Comparison of ENCODE assay signal across 1 cellular context in the genomic region with DNA sequence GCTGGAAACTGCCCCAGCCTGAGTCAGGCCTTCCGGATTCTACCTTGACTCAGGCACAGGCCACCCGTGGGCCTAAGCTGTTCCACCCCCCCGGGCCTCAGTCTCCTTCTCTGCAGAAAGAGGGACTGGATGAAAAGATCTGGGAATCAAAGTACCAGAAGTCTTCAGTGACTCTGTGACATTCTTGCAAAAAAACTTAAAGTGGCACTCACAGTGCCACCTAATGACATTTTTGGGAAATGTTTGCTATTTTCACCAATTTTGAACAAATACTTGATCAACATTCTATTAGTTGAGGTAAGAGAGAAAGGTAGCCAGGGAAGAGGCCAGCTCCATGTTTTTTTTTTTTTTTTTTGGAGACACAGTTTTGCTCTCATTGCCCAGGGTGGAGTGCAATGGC.
TF ChIP-seq lines count a peak whose summit lies in the region.

No MANE protein-coding gene starts in this region.

TF ChIP-seq in K562, 482 proteins besides CTCF, POLR2A, EP300 and RAD21:
- TF ChIP-seq ZKSCAN8 (CRISPR knock-in tag; IDR thresholded peaks at IDR 0.05) (no peak), MYNN (IDR thresholded peaks at IDR 0.05) (no peak), MYNN (CRISPR knock-in tag; IDR thresholded peaks at IDR 0.05) (no peak), ZNF146 (CRISPR knock-in tag; IDR thresholded peaks at IDR 0.05; ENCODE audit: unreplicated experiment) (no peak), TSC22D4 (tag; IDR thresholded peaks at IDR 0.05) (no peak), ZNF184 (CRISPR knock-in tag; IDR thresholded peaks at IDR 0.05) (no peak), PHB (CRISPR knock-in tag; IDR thresholded peaks at IDR 0.05) (no peak)
- TF ChIP-seq, protein P1, sequence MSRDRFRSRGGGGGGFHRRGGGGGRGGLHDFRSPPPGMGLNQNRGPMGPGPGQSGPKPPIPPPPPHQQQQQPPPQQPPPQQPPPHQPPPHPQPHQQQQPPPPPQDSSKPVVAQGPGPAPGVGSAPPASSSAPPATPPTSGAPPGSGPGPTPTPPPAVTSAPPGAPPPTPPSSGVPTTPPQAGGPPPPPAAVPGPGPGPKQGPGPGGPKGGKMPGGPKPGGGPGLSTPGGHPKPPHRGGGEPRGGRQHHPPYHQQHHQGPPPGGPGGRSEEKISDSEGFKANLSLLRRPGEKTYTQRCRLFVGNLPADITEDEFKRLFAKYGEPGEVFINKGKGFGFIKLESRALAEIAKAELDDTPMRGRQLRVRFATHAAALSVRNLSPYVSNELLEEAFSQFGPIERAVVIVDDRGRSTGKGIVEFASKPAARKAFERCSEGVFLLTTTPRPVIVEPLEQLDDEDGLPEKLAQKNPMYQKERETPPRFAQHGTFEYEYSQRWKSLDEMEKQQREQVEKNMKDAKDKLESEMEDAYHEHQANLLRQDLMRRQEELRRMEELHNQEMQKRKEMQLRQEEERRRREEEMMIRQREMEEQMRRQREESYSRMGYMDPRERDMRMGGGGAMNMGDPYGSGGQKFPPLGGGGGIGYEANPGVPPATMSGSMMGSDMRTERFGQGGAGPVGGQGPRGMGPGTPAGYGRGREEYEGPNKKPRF (IDR thresholded peaks at IDR 0.05; ENCODE audit: low read depth, low read length), result no peak
- TF ChIP-seq, protein P2, sequence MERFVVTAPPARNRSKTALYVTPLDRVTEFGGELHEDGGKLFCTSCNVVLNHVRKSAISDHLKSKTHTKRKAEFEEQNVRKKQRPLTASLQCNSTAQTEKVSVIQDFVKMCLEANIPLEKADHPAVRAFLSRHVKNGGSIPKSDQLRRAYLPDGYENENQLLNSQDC (CRISPR knock-in tag; IDR thresholded peaks at IDR 0.05), result no peak
- TF ChIP-seq, protein P3, sequence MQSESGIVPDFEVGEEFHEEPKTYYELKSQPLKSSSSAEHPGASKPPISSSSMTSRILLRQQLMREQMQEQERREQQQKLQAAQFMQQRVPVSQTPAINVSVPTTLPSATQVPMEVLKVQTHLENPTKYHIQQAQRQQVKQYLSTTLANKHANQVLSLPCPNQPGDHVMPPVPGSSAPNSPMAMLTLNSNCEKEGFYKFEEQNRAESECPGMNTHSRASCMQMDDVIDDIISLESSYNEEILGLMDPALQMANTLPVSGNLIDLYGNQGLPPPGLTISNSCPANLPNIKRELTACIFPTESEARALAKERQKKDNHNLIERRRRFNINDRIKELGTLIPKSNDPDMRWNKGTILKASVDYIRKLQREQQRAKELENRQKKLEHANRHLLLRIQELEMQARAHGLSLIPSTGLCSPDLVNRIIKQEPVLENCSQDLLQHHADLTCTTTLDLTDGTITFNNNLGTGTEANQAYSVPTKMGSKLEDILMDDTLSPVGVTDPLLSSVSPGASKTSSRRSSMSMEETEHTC (IDR thresholded peaks at IDR 0.05), result no peak
